In genomic region chr1:66292944-66293343, GRCh38 we compare ENCODE assay signal across 24 cellular contexts.
A peak's percentile ranks its signal among the peaks of the same experiment; 100 is the strongest.
DNase-seq lines count a peak whose midpoint lies in the region; ATAC-seq and TF ChIP-seq lines count a peak whose summit lies in the region.
"Had no signal": no experiment of that assay in that cellular context is flagged by ENCODE, and none has a peak within 500 bp of the region (broad histone marks: within the 10 kb centered on the region; RNA-seq: fewer than 3 reads in every experiment).

No MANE protein-coding gene starts in this region.

- no peaks in the 10 kb centered on the region for H3K36me3 ChIP-seq in HCT116 (ENCODE audit: control insufficient read depth in 1 of 2, insufficient read depth in 2 of 2, low read length in 2 of 2)
- no peaks in the 10 kb centered on the region for H3K36me3 ChIP-seq in body of pancreas (replicated peaks in 1 of 2; ENCODE audit: insufficient read depth in 1 of 2, low read depth in 2 of 2)
- no peaks in the 10 kb centered on the region for H3K36me3 ChIP-seq in gastrocnemius medialis
- H3K36me3 ChIP-seq: neutrophil, right lobe of liver had no signal

- 31 to 36% methylated on average over 2 to 3 of the region's 3 CpGs for WGBS in body of pancreas, 2 donors

- CTCF ChIA-PET in HCT116 (lab: Charles Lee), result no interaction called here

- BruUV-seq in HCT116 (replicated peaks; lab: Mats Ljungman, UMichigan), result no TSS peak

- TF ChIP-seq CTCF in HCT116 (IDR thresholded peaks at IDR 0.05 in 2 of 3, conservative IDR thresholded peaks at IDR 0.05 in 1 of 3; ENCODE audit: borderline replicate concordance in 1 of 3, insufficient read depth in 1 of 3, low read depth in 2 of 3, low read length in 2 of 3), result no peak
- TF ChIP-seq CTCF in body of pancreas (IDR thresholded peaks at IDR 0.05), result no peak
- TF ChIP-seq CTCF in gastrocnemius medialis (IDR thresholded peaks at IDR 0.05 in 4 of 5, conservative IDR thresholded peaks at IDR 0.05 in 1 of 5), result no peak

- H3K4me1 ChIP-seq in HCT116 (ENCODE audit: control insufficient read depth in 1 of 2, insufficient read depth in 2 of 2, low read length in 2 of 2) (peaks cover 76 to 86% of the 10 kb centered on the region in 2 experiments), body of pancreas (no peaks in the 10 kb centered on the region), gastrocnemius medialis (peaks cover 4 to 6% of the 10 kb centered on the region in 2 donors)
- H3K4me1 ChIP-seq: right lobe of liver had no signal

- H3K27ac ChIP-seq in HCT116 (ENCODE audit: low read depth, low read length) (peak overlapping the region; percentile 99), body of pancreas (peak overlapping the region in 1 of 4 donors; percentile 56), gastrocnemius medialis (no peak overlapping the region)
- H3K27ac ChIP-seq: neutrophil, right lobe of liver, SK-N-MC had no signal

- H4K20me1 ChIP-seq in HCT116 (ENCODE audit: insufficient read depth), result no peaks in the 10 kb centered on the region

- ATAC-seq in HCT116 (peak; percentile 56), body of pancreas (peak; percentile 83), gastrocnemius medialis (peak; percentile 35 to 50), left colon (no peak), GM21423 (IDR thresholded peaks at IDR 0.05; ENCODE audit: unreplicated experiment) (no peak), GM19351 (IDR thresholded peaks at IDR 0.05; ENCODE audit: unreplicated experiment) (no peak)
- ATAC-seq: activated CD8-positive, alpha-beta T cell treated with anti-CD3 and anti-CD28 coated beads for 36 hours; Panc1; stimulated activated effector memory CD8-positive, alpha-beta T cell treated with anti-CD3 and anti-CD28 coated beads, Interleukin-12 subunit alpha, Interleukin-12 subunit beta, amount 100 ng/mL, for 72 hours had no signal

- H3K4me2 ChIP-seq in HCT116 (ENCODE audit: low read length), result peak overlapping the region; percentile 67

- H3K79me2 ChIP-seq in HCT116 (ENCODE audit: insufficient read depth, low read length), result no peaks in the 10 kb centered on the region

- no peaks in the 10 kb centered on the region for H3K27me3 ChIP-seq in HCT116 (ENCODE audit: insufficient read depth, low read length)
- no peaks in the 10 kb centered on the region for H3K27me3 ChIP-seq in body of pancreas
- H3K27me3 ChIP-seq in gastrocnemius medialis, result no peaks in the 10 kb centered on the region
- H3K27me3 ChIP-seq: neutrophil, right lobe of liver had no signal

- in situ Hi-C loops in gastrocnemius medialis (cut with MboI; ENCODE audit: low sequenced_read_pairs in 4 of 4), result no loop called here

- TF ChIP-seq POLR2A in HCT116 (IDR thresholded peaks at IDR 0.05; ENCODE audit: borderline replicate concordance, extremely low read depth, insufficient read depth, insufficient read length) (no peak), body of pancreas (IDR thresholded peaks at IDR 0.05) (no peak), gastrocnemius medialis (IDR thresholded peaks at IDR 0.05) (no peak)

- H3K9me2 ChIP-seq in HCT116 (ENCODE audit: insufficient read depth), result no peaks in the 10 kb centered on the region

- POLR2A ChIA-PET in HCT116 (lab: Charles Lee), result interaction anchor here (0.6 to 5.4 kb wide), 5 partner anchors 10 to 241 kb away, joined by 3 to 25 read pairs (median 4); no protein-coding TSS in a partner anchor

- H2AFZ ChIP-seq in HCT116 (ENCODE audit: low read depth, low read length, poor library complexity, severe bottlenecking), result no peak overlapping the region

- H3K4me3 ChIP-seq in HCT116 (replicated peaks in 1 of 2; ENCODE audit: low read depth in 1 of 2, low read length in 2 of 2) (no peak overlapping the region), body of pancreas (no peak overlapping the region), gastrocnemius medialis (no peak overlapping the region)
- H3K4me3 ChIP-seq: right lobe of liver, SK-N-MC had no signal

- intact Hi-C loops in HCT116 (cut with micrococcal nuclease) (no loop called here), body of pancreas (cut with DNase I) (no loop called here), gastrocnemius medialis (cut with DNase I; ENCODE audit: low total_unique reads) (no loop called here), left colon (cut with DNase I, micrococcal nuclease) (no loop called here)

- TF ChIP-seq RAD21 in HCT116 (IDR thresholded peaks at IDR 0.05; ENCODE audit: low read depth), result no peak

- RAD21 ChIA-PET in HCT116 (lab: Charles Lee; ENCODE audit: low non-redundant PET in 1 of 2, low total read pairs in 2 of 2, uncharacterized antibody in 2 of 2, unreplicated experiment in 2 of 2), result no interaction called here

- H3K9me3 ChIP-seq in HCT116 (ENCODE audit: control insufficient read depth in 1 of 2, insufficient read depth in 1 of 2, low read depth in 1 of 2, low read length in 2 of 2) (no peaks in the 10 kb centered on the region), body of pancreas (no peaks in the 10 kb centered on the region), gastrocnemius medialis (no peaks in the 10 kb centered on the region)
- H3K9me3 ChIP-seq: neutrophil, right lobe of liver had no signal

- DNase-seq in HCT116 (ENCODE audit: low read depth, low spot score) (peak; percentile 64), body of pancreas (peak in 3 of 4 donors; percentile 17 to 56 (median 39)), medulla oblongata (ENCODE audit: extremely low spot score) (peak; percentile 82), gastrocnemius medialis (peak in 1 of 2 donors; percentile 34), DMS53 treated with DMSO at 0.1 percent for 48 hours (lab: John Stamatoyannopoulos, UW; ENCODE audit: unreplicated experiment) (no peak), left colon (no peak)
- DNase-seq: activated B cell treated with CpG ODN at 0.5 μM for 24 hours; activated CD8-positive, alpha-beta T cell treated with anti-CD3 and anti-CD28 coated beads for 36 hours; activated naive CD4-positive, alpha-beta T cell treated with anti-CD3 and anti-CD28 coated beads for 36 hours; activated T-cell treated with anti-CD3 and anti-CD28 coated beads, Interleukin-2, amount 50 U/mL, for 24 hours; aorta; CD4-positive, alpha-beta T cell; cerebellar nuclear complex; DMS53; NCI-H2081; NCI-H510A; right lobe of liver; trophoblast cell had no signal

- H3K9ac ChIP-seq in HCT116 (ENCODE audit: low read length), result peak overlapping the region; percentile 64

TF ChIP-seq in HCT116, 20 proteins besides CTCF, POLR2A, EP300 and RAD21:
- TF ChIP-seq CBX3 (IDR thresholded peaks at IDR 0.05; ENCODE audit: low read depth), result 0 out of 2 replicates have a peak, but pooled peaks have one; percentile 25
- TF ChIP-seq MAX (IDR thresholded peaks at IDR 0.05), result peak; percentile 61; the same call in 1 of the 2 replicates
- no peak for TF ChIP-seq ZNF274 (IDR thresholded peaks at IDR 0.05; ENCODE audit: low read depth, low read length)
- TF ChIP-seq POLR2AphosphoS5 (IDR thresholded peaks at IDR 0.05; ENCODE audit: low read depth, low read length), result 0 out of 2 replicates have a peak, but pooled peaks have one; percentile 36
- TF ChIP-seq ELF1 (IDR thresholded peaks at IDR 0.05; ENCODE audit: borderline replicate concordance, low read depth), result no peak
- no peak for TF ChIP-seq EZH2phosphoT487 (IDR thresholded peaks at IDR 0.05; ENCODE audit: borderline replicate concordance)
- no peak for TF ChIP-seq YY1 (IDR thresholded peaks at IDR 0.05; ENCODE audit: extremely low read depth, insufficient replicate concordance, low read depth, low read length)
- TF ChIP-seq SP1 (IDR thresholded peaks at IDR 0.05; ENCODE audit: low read depth), result peak; percentile 82
- TF ChIP-seq SRF (IDR thresholded peaks at IDR 0.05; ENCODE audit: low read depth), result no peak
- no peak for TF ChIP-seq SIN3A (IDR thresholded peaks at IDR 0.05; ENCODE audit: low read depth)
- TF ChIP-seq JUND (IDR thresholded peaks at IDR 0.05), result peak; percentile 73
- TF ChIP-seq EGR1 (IDR thresholded peaks at IDR 0.05; ENCODE audit: low read depth), result no peak
- TF ChIP-seq CEBPB (IDR thresholded peaks at IDR 0.05; ENCODE audit: low read depth), result peak; percentile 80
- TF ChIP-seq ZBTB33 (IDR thresholded peaks at IDR 0.05; ENCODE audit: extremely low read depth, insufficient replicate concordance, low read length), result no peak
- TF ChIP-seq FOSL1 (IDR thresholded peaks at IDR 0.05; ENCODE audit: low read depth), result peak; percentile 77

Comparison
In these comparisons a context has a peak if more than half of its experiments do, and no peak if none do; other contexts are left out.
1. ATAC-seq: peak in HCT116 (single experiment), body of pancreas (single experiment) and gastrocnemius medialis (2 of 2); none in left colon (single experiment), GM21423 (single experiment) and GM19351 (single experiment).
2. DNase-seq: peak in HCT116 (single experiment), body of pancreas (3 of 4) and medulla oblongata (single experiment); none in DMS53 treated with DMSO at 0.1 percent for 48 hours (single experiment) and left colon (0 of 2).